Comparison of ENCODE assay signal across 8 cellular contexts in the genomic region with DNA sequence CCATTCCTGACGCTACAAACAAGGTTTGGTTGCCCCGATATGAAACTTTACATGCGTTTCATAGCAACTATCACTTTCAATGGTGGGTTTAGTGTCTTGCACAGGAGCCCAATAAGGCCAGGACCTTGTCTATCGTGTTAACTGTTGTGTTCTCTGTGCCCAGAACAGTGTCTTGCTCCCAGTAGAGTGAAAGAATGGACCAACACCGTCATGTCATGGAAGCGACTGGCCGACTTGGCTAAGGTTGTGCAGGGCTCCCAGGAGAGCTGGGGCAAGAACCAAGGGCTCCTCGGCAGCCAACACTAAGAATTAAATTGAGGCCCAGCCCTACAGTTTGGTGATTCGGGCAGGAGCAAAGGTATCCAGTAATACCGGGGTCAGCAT. TPM values are rescaled to one million over a fixed set of nuclear protein-coding genes. Genes with fewer than 3 reads are reported as not detected.
DNase-seq lines count a peak whose midpoint lies in the region; ATAC-seq and TF ChIP-seq lines count a peak whose summit lies in the region.

No MANE protein-coding gene starts in this region.

- no peak for TF ChIP-seq CTCF in fibroblast of pulmonary artery (IDR thresholded peaks at IDR 0.05; ENCODE audit: low read length, missing control alignments)
- TF ChIP-seq CTCF in ovary (IDR thresholded peaks at IDR 0.05): no peak

- H3K27me3 Mint-ChIP-seq in CD4-positive, alpha-beta memory T cell: peaks cover 2 to 4% of the 10 kb centered on the region in 2 donors
- H3K27me3 Mint-ChIP-seq in T-helper 17 cell: peaks cover 26% of the 10 kb centered on the region

- H3K9me3 ChIP-seq in CD4-positive, alpha-beta memory T cell (ENCODE audit: control insufficient read depth in 1 of 2, low read length in 2 of 2): no peaks in the 10 kb centered on the region
- H3K9me3 ChIP-seq in T-helper 17 cell (ENCODE audit: control insufficient read depth, low read length, poor library complexity, severe bottlenecking) (no peaks in the 10 kb centered on the region), ovary (no peaks in the 10 kb centered on the region)

- H3K27ac Mint-ChIP-seq in CD4-positive, alpha-beta memory T cell: peak overlapping the region in 1 of 7 donors; percentile 68
- no peak overlapping the region for H3K27ac Mint-ChIP-seq in T-helper 17 cell

- H3K9me3 Mint-ChIP-seq in CD4-positive, alpha-beta memory T cell: no peaks in the 10 kb centered on the region

- H3K4me3 Mint-ChIP-seq in CD4-positive, alpha-beta memory T cell: peak overlapping the region; percentile 72 to 88 (median 82)
- peak overlapping the region; percentile 79 for H3K4me3 Mint-ChIP-seq in T-helper 17 cell

- no peaks in the 10 kb centered on the region for H3K36me3 Mint-ChIP-seq in CD4-positive, alpha-beta memory T cell
- no peaks in the 10 kb centered on the region for H3K36me3 Mint-ChIP-seq in T-helper 17 cell (ENCODE audit: low read depth)

- H3K36me3 ChIP-seq in CD4-positive, alpha-beta memory T cell (ENCODE audit: insufficient read depth, low read length): no peaks in the 10 kb centered on the region
- no peaks in the 10 kb centered on the region for H3K36me3 ChIP-seq in ovary

- POLR2A ChIA-PET in CD4-positive, alpha-beta memory T cell (lab: Charles Lee; ENCODE audit: partially characterized antibody): interaction anchor here (1.2 kb wide), 1 partner anchor 30 kb away, joined by 5 read pairs; a partner anchor contains a TSS

- TF ChIP-seq POLR2A in ovary (IDR thresholded peaks at IDR 0.05): no peak

- CTCF ChIA-PET in CD4-positive, alpha-beta memory T cell (lab: Charles Lee; ENCODE audit: partially characterized antibody): interaction anchor here (1.0 to 1.1 kb wide), 2 partner anchors 56 to 141 kb away, joined by 3 to 4 read pairs; no protein-coding TSS in a partner anchor

- intact Hi-C loops in CD4-positive, alpha-beta memory T cell (cut with micrococcal nuclease): no loop called here
- intact Hi-C loops in ovary (cut with DNase I): no loop called here

- no peak overlapping the region for H3K27ac ChIP-seq in CD4-positive, alpha-beta memory T cell (ENCODE audit: low read depth, low read length)
- peak overlapping the region in 1 of 2 donors; percentile 65 for H3K27ac ChIP-seq in ovary

- TF ChIP-seq EP300 in ovary (IDR thresholded peaks at IDR 0.05): no peak

- H3K4me3 ChIP-seq in CD4-positive, alpha-beta memory T cell (ENCODE audit: low read length in 2 of 2): peak overlapping the region in 1 of 2 donors; percentile 55
- H3K4me3 ChIP-seq in fibroblast of pulmonary artery (replicated peaks; ENCODE audit: low read depth, low read length) (peak overlapping the region; percentile 61), ovary (peak overlapping the region; percentile 57)

- peaks cover 17% of the 10 kb centered on the region for H3K4me1 ChIP-seq in CD4-positive, alpha-beta memory T cell (ENCODE audit: insufficient read depth, low read length)
- peaks cover 9% of the 10 kb centered on the region for H3K4me1 ChIP-seq in ovary (ENCODE audit: insufficient read depth)

- ATAC-seq in T-helper 17 cell: peak; percentile 21

- peaks cover 0 to 20% (median 14%) of the 10 kb centered on the region in 4 donors for H3K4me1 Mint-ChIP-seq in CD4-positive, alpha-beta memory T cell
- peaks cover 6% of the 10 kb centered on the region for H3K4me1 Mint-ChIP-seq in T-helper 17 cell

- no peaks in the 10 kb centered on the region for H3K27me3 ChIP-seq in CD4-positive, alpha-beta memory T cell (ENCODE audit: insufficient read depth, low read length)
- no peaks in the 10 kb centered on the region for H3K27me3 ChIP-seq in ovary

- no peak for DNase-seq in CD4-positive, alpha-beta memory T cell
- DNase-seq in T-helper 17 cell (no peak), fibroblast of pulmonary artery (ENCODE audit: low read depth) (no peak), ovary (no peak), SIG-M5 (lab: John Stamatoyannopoulos, UW) (no peak), DMS114 treated with DMSO at 0.1 percent for 48 hours (lab: John Stamatoyannopoulos, UW; ENCODE audit: unreplicated experiment) (no peak), occipital lobe (lab: John Stamatoyannopoulos, UW) (no peak), NCI-H2029 treated with DMSO at 0.1 percent for 48 hours (lab: John Stamatoyannopoulos, UW) (no peak)

- 33 to 46% (median 36%) methylated on average over 10 of the region's 10 CpGs for WGBS in ovary, 3 donors

RNA-seq across cellular contexts. Expression of a gene that starts 0.5 kb away (rescaled TPM):
- 1 to 10 TPM in 1 of 2 experiments, under 1 TPM in 1; 0.96 to 1.3 TPM for total RNA-seq in CD4-positive, alpha-beta memory T cell
- polyA plus RNA-seq in CD4-positive, alpha-beta memory T cell: not detected
- total RNA-seq in T-helper 17 cell (under 1 TPM; 0.25 to 0.76 TPM), ovary (1 to 10 TPM; 4.1 to 9.9 (median 6.2) TPM), occipital lobe (1.4 TPM)
- polyA plus RNA-seq in ovary: 1 to 10 TPM; 4.2 to 6.8 TPM

RNA-seq across cellular contexts. Expression of a gene that starts 29.6 kb away (rescaled TPM):
- total RNA-seq in CD4-positive, alpha-beta memory T cell: 100 to 1,000 TPM; 175 to 189 TPM
- 100 to 1,000 TPM; 135 to 162 TPM for polyA plus RNA-seq in CD4-positive, alpha-beta memory T cell
- 100 to 1,000 TPM; 192 to 212 TPM for total RNA-seq in T-helper 17 cell
- 100 to 1,000 TPM in 6 of 7 donors, 10 to 100 TPM in 1; 96.2 to 233 (median 159) TPM for total RNA-seq in ovary
- polyA plus RNA-seq in ovary: 100 to 1,000 TPM in 1 of 2 donors, 10 to 100 TPM in 1; 64.1 to 136 TPM
- total RNA-seq in occipital lobe: 520 TPM
